ENCODE assay signal across 20 cellular contexts in the genomic region with DNA sequence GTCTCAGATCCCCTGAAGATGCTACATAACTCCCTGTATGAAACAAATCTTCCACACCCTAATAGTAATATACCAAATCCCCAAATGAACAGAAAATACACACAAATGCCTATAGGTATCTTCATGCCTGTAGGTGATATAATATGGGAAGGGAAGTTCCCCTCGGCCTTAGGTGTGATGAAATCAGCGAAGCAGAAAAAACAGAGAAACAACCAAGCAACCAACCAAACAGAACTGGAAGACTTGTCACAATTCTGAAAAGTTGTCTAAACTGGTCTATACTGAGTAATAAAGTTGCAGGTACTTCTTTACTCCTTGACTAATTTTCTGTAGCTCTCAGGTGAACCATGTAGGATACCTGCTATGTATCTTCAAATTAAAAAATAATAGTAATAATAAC.
"Had no signal": no experiment of that assay in that cellular context is flagged by ENCODE, and none has a peak within 500 bp of the region (broad histone marks: within the 10 kb centered on the region; RNA-seq: fewer than 3 reads in every experiment).

No MANE protein-coding gene starts in this region.

- H3K9me3 ChIP-seq: heart right ventricle, mucosa of descending colon, right atrium auricular region, sigmoid colon, testis, tibial nerve had no signal

- H3K27ac ChIP-seq: dorsolateral prefrontal cortex, heart right ventricle, right atrium auricular region, sigmoid colon, skin epidermis, testis, tibial nerve had no signal

- H3K4me3 ChIP-seq: heart right ventricle, mucosa of descending colon, right atrium auricular region, sigmoid colon, skin epidermis, testis had no signal

- H3K27me3 ChIP-seq: right atrium auricular region, testis, tibial nerve had no signal

- DNase-seq: cortex of kidney; dorsolateral prefrontal cortex; effector CD8-positive, alpha-beta T cell; heart right ventricle; islet precursor cell; mammary epithelial cell; mucosa of descending colon; natural killer cell; posterior cingulate gyrus; sigmoid colon; stimulated activated CD4-positive, alpha-beta T cell treated with anti-CD3 and anti-CD28 coated beads, Interleukin-2, amount 100 ng/mL, for 24 hours; stimulated activated CD4-positive, alpha-beta T cell treated with anti-CD3 and anti-CD28 coated beads, Interleukin-4, amount 100 ng/mL, for 4 hours; stimulated activated naive B cell treated with anti-CD40 and anti-IgM and Interleukin-4, amounts not matched to agents 10 μg/mL and 1 μg/mL and 100 μg/mL, for 72 hours; stimulated activated naive CD8-positive, alpha-beta T cell treated with anti-CD3 and anti-CD28 coated beads, Interleukin-15, amount 100 ng/mL, for 72 hours; testis had no signal

- H3K36me3 ChIP-seq: heart right ventricle, right atrium auricular region, sigmoid colon, tibial nerve had no signal

- H3K4me1 ChIP-seq: heart right ventricle, right atrium auricular region, sigmoid colon, testis, tibial nerve had no signal

- ATAC-seq: esophagus mucosa; heart right ventricle; left lobe of liver; mucosa of descending colon; natural killer cell; stimulated activated naive CD8-positive, alpha-beta T cell treated with anti-CD3 and anti-CD28 coated beads, Interleukin-15, amount 100 ng/mL, for 72 hours had no signal
